Comparison of ENCODE assay signal across 7 cellular contexts in the genomic region with DNA sequence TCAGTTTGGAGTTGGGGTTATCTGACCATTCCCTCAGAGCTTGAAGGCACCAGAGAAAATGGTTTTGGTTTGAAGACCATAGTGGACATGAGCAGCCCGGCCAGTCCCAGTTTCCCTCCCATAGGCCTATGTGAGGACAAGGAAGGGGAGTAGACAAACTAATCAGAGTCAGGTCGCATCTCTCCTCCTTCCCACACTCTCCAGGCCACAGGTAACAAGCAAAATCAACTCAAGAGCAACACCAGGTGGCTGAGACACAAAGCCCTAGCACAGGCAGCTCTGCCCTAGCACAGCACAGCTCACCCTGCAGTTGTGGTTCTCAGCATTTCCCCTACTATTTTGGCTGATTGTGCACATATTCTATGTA. TPM values are rescaled to one million over a fixed set of nuclear protein-coding genes. Genes with fewer than 3 reads are reported as not detected.
A peak's percentile ranks its signal among the peaks of the same experiment; 100 is the strongest.
DNase-seq lines count a peak whose midpoint lies in the region; ATAC-seq and TF ChIP-seq lines count a peak whose summit lies in the region.

No MANE protein-coding gene starts in this region.

- peak; percentile 64 to 68 for DNase-seq in activated CD4-positive, alpha-beta T cell treated with anti-CD3 and anti-CD28 coated beads, Interleukin-2, amount 50 U/mL, for 4 hours
- peak; percentile 51 for DNase-seq in natural killer cell
- DNase-seq in NCI-H2107 (lab: John Stamatoyannopoulos, UW), result no peak
- no peak for DNase-seq in NCI-H1436 treated with DMSO at 0.1 percent for 48 hours (lab: John Stamatoyannopoulos, UW)
- no peak for DNase-seq in NCI-H345 (lab: John Stamatoyannopoulos, UW)

- peak; percentile 43 for TF ChIP-seq CTCF in natural killer cell (IDR thresholded peaks at IDR 0.05)

- peak overlapping the region; percentile 90 for H3K4me3 Mint-ChIP-seq in natural killer cell

- H3K27ac Mint-ChIP-seq in natural killer cell, result peak overlapping the region; percentile 87 to 93

- ATAC-seq in GM19372 (IDR thresholded peaks at IDR 0.05; ENCODE audit: low read depth, unreplicated experiment), result peak; percentile 45
- ATAC-seq in HG03103 (IDR thresholded peaks at IDR 0.05; ENCODE audit: low read depth, unreplicated experiment), result peak; percentile 37
- peak; percentile 59 to 80 (median 63) for ATAC-seq in natural killer cell

- peaks cover 78 to 88% of the 10 kb centered on the region in 2 donors for H3K4me1 Mint-ChIP-seq in natural killer cell

- intact Hi-C loops in natural killer cell (cut with micrococcal nuclease), result loop anchor here (1.0 kb wide), 3 partner anchors 8 to 27 kb away; a partner anchor contains a TSS

- H3K27me3 Mint-ChIP-seq in natural killer cell (ENCODE audit: low read depth in 2 of 2), result no peaks in the 10 kb centered on the region

- no peaks in the 10 kb centered on the region for H3K9me3 Mint-ChIP-seq in natural killer cell

- H3K36me3 Mint-ChIP-seq in natural killer cell, result peaks cover 21% of the 10 kb centered on the region

RNA-seq across cellular contexts. Expression of a gene that starts 7.2 kb away (rescaled TPM):
- 10 to 100 TPM; 55.9 to 68.3 (median 68.1) TPM for total RNA-seq in natural killer cell

RNA-seq across cellular contexts. Expression of a gene that starts 16.2 kb away (rescaled TPM):
- 100 to 1,000 TPM; 176 to 282 (median 246) TPM for total RNA-seq in natural killer cell

Comparison
In these comparisons a context has a peak if more than half of its experiments do, and no peak if none do; other contexts are left out.
1. DNase-seq: peak in activated CD4-positive, alpha-beta T cell treated with anti-CD3 and anti-CD28 coated beads, Interleukin-2, amount 50 U/mL, for 4 hours (2 of 2) and natural killer cell (single experiment); none in NCI-H2107 (single experiment), NCI-H1436 treated with DMSO at 0.1 percent for 48 hours (single experiment) and NCI-H345 (single experiment).
2. Peak in every context shown above with its lines, with median percentiles within 50 percentile points of each other: ATAC-seq.